ENCODE assay signal across 25 cellular contexts in genomic region chr2:137049518-137049917, GRCh38.
"Had no signal": no experiment of that assay in that cellular context is flagged by ENCODE, and none has a peak within 500 bp of the region (broad histone marks: within the 10 kb centered on the region; RNA-seq: fewer than 3 reads in every experiment).

No MANE protein-coding gene starts in this region.

- H3K36me3 ChIP-seq: esophagus muscularis mucosa, gastroesophageal sphincter, heart left ventricle, left lung, neural progenitor cell, tibial artery, upper lobe of left lung had no signal

- H3K9ac ChIP-seq: neural progenitor cell, parathyroid adenoma had no signal

- H3K9me3 Mint-ChIP-seq: naive thymus-derived CD4-positive, alpha-beta T cell; nephron; neural progenitor cell; stimulated activated naive CD8-positive, alpha-beta T cell treated with anti-CD3 and anti-CD28 coated beads, Interleukin-15, amount 100 ng/mL, for 72 hours had no signal

- H3K4me1 Mint-ChIP-seq: naive thymus-derived CD4-positive, alpha-beta T cell; stimulated activated naive CD8-positive, alpha-beta T cell treated with anti-CD3 and anti-CD28 coated beads, Interleukin-15, amount 100 ng/mL, for 72 hours had no signal

- H3K27me3 ChIP-seq: esophagus muscularis mucosa, foreskin keratinocyte, gastroesophageal sphincter, heart left ventricle, hepatocyte, left lung, neural progenitor cell, tibial artery, upper lobe of left lung had no signal

- H3K4me1 ChIP-seq: foreskin keratinocyte, gastroesophageal sphincter, left lung, neural progenitor cell, parathyroid adenoma, upper lobe of left lung had no signal

- ATAC-seq: foreskin keratinocyte; gastroesophageal sphincter; heart left ventricle; left lung; naive thymus-derived CD4-positive, alpha-beta T cell; sciatic nerve; stimulated activated naive CD8-positive, alpha-beta T cell treated with anti-CD3 and anti-CD28 coated beads, Interleukin-15, amount 100 ng/mL, for 72 hours had no signal

- H3K27me3 Mint-ChIP-seq: naive thymus-derived CD4-positive, alpha-beta T cell; stimulated activated naive CD8-positive, alpha-beta T cell treated with anti-CD3 and anti-CD28 coated beads, Interleukin-15, amount 100 ng/mL, for 72 hours had no signal

- DNase-seq: dorsolateral prefrontal cortex; effector CD8-positive, alpha-beta T cell; foreskin keratinocyte; heart left ventricle; kidney; left lung; mesenchymal stem cell; midbrain; naive thymus-derived CD4-positive, alpha-beta T cell; stimulated activated CD4-positive, alpha-beta T cell treated with anti-CD3 and anti-CD28 coated beads, Interleukin-12 subunit alpha, Interleukin-12 subunit beta, amount 100 ng/mL, for 4 hours; stimulated activated CD4-positive, alpha-beta T cell treated with anti-CD3 and anti-CD28 coated beads, Interleukin-1b, Interleukin-23, amount 100 ng/mL, for 48 hours; stimulated activated CD4-positive, alpha-beta T cell treated with anti-CD3 and anti-CD28 coated beads, Interleukin-4, amount 100 ng/mL, for 1 hour; stimulated activated CD8-positive, alpha-beta memory T cell treated with anti-CD3 and anti-CD28 coated beads, Interleukin-4, amount 100 ng/mL, for 48 hours; stimulated activated naive CD4-positive, alpha-beta T cell; stimulated activated naive CD8-positive, alpha-beta T cell treated with anti-CD3 and anti-CD28 coated beads, Interleukin-15, amount 100 ng/mL, for 72 hours; tibial artery had no signal

- H3K4me3 Mint-ChIP-seq: naive thymus-derived CD4-positive, alpha-beta T cell; nephron; neural progenitor cell; stimulated activated naive CD8-positive, alpha-beta T cell treated with anti-CD3 and anti-CD28 coated beads, Interleukin-15, amount 100 ng/mL, for 72 hours had no signal

- H3K27ac ChIP-seq: dorsolateral prefrontal cortex, esophagus muscularis mucosa, foreskin keratinocyte, gastroesophageal sphincter, heart left ventricle, hepatocyte, left lung, neural progenitor cell, parathyroid adenoma, tibial artery, upper lobe of left lung had no signal

- H3K36me3 Mint-ChIP-seq: naive thymus-derived CD4-positive, alpha-beta T cell; neural progenitor cell had no signal

- H3K4me3 ChIP-seq: dorsolateral prefrontal cortex, esophagus muscularis mucosa, gastroesophageal sphincter, heart left ventricle, hepatocyte, left lung, neural progenitor cell, smooth muscle cell, tibial artery, upper lobe of left lung had no signal

- H3K9me3 ChIP-seq: esophagus muscularis mucosa, gastroesophageal sphincter, heart left ventricle, left lung, tibial artery, upper lobe of left lung had no signal

- H3K27ac Mint-ChIP-seq: naive thymus-derived CD4-positive, alpha-beta T cell; nephron; neural progenitor cell; stimulated activated naive CD8-positive, alpha-beta T cell treated with anti-CD3 and anti-CD28 coated beads, Interleukin-15, amount 100 ng/mL, for 72 hours had no signal
